Comparison of ENCODE assay signal across 8 cellular contexts in genomic region chr21:38768385-38769071, GRCh38. TPM values are rescaled to one million over a fixed set of nuclear protein-coding genes. Genes with fewer than 3 reads are reported as not detected.
A peak's percentile ranks its signal among the peaks of the same experiment; 100 is the strongest.
DNase-seq lines count a peak whose midpoint lies in the region; ATAC-seq and TF ChIP-seq lines count a peak whose summit lies in the region.

No MANE protein-coding gene starts in this region.

- H3K4me1 ChIP-seq in transverse colon: peaks cover 0 to 37% (median 13%) of the 10 kb centered on the region in 4 donors

- no peak for TF ChIP-seq POLR2A in transverse colon (IDR thresholded peaks at IDR 0.05)

- H3K27ac ChIP-seq in transverse colon: peak overlapping the region; percentile 74 to 81 (median 76)

- peaks cover 3% of the 10 kb centered on the region for H3K27me3 Mint-ChIP-seq in activated T-helper 17 cell treated with anti-CD3 and anti-CD28 coated beads, Interleukin-2, amount 50 U/mL, for 72 hours
- peaks cover 14% of the 10 kb centered on the region for H3K27me3 Mint-ChIP-seq in memory B cell

- H3K4me1 Mint-ChIP-seq in activated T-helper 17 cell treated with anti-CD3 and anti-CD28 coated beads, Interleukin-2, amount 50 U/mL, for 72 hours: peaks cover 38% of the 10 kb centered on the region
- H3K4me1 Mint-ChIP-seq in memory B cell: peaks cover 22% of the 10 kb centered on the region

- H3K4me3 Mint-ChIP-seq in activated T-helper 17 cell treated with anti-CD3 and anti-CD28 coated beads, Interleukin-2, amount 50 U/mL, for 72 hours: peak overlapping the region; percentile 72
- peak overlapping the region; percentile 17 for H3K4me3 Mint-ChIP-seq in memory B cell

- H3K9me3 ChIP-seq in transverse colon: no peaks in the 10 kb centered on the region

- TF ChIP-seq EP300 in transverse colon (IDR thresholded peaks at IDR 0.05; ENCODE audit: low read depth): peak; percentile 82

- peak; percentile 65 for ATAC-seq in activated T-helper 17 cell treated with anti-CD3 and anti-CD28 coated beads, Interleukin-2, amount 50 U/mL, for 72 hours (replicated peaks)
- ATAC-seq in memory B cell (ENCODE audit: low read depth): no peak

- H3K9me3 Mint-ChIP-seq in activated T-helper 17 cell treated with anti-CD3 and anti-CD28 coated beads, Interleukin-2, amount 50 U/mL, for 72 hours: no peaks in the 10 kb centered on the region
- H3K9me3 Mint-ChIP-seq in memory B cell: no peaks in the 10 kb centered on the region

- no peaks in the 10 kb centered on the region for H3K27me3 ChIP-seq in transverse colon

- H3K4me3 ChIP-seq in transverse colon: no peak overlapping the region

- H3K36me3 ChIP-seq in transverse colon: no peaks in the 10 kb centered on the region

- H3K36me3 Mint-ChIP-seq in activated T-helper 17 cell treated with anti-CD3 and anti-CD28 coated beads, Interleukin-2, amount 50 U/mL, for 72 hours (ENCODE audit: low read depth): no peaks in the 10 kb centered on the region
- peaks cover 2% of the 10 kb centered on the region for H3K36me3 Mint-ChIP-seq in memory B cell

- peak; percentile 24 for DNase-seq in NCI-H2107 treated with DMSO at 0.1 percent for 48 hours (lab: John Stamatoyannopoulos, UW; ENCODE audit: unreplicated experiment)
- DNase-seq in NCI-H2107 (lab: John Stamatoyannopoulos, UW): no peak
- no peak for DNase-seq in memory B cell (ENCODE audit: low spot score in 2 of 2)
- DNase-seq in transverse colon: no peak
- DNase-seq in GDM1 (lab: John Stamatoyannopoulos, UW): no peak
- DNase-seq in posterior cingulate gyrus: no peak
- DNase-seq in mesenteric fat pad (ENCODE audit: low spot score): no peak

- intact Hi-C loops in transverse colon (cut with DNase I; ENCODE audit: low total_unique reads) (no loop called here), posterior cingulate gyrus (cut with DNase I) (no loop called here)

- 60% methylated on average over 14 of the region's 14 CpGs; no CpG with 5 or more reads in 1 of the 2 donors for WGBS in transverse colon (ENCODE audit: low coverage in 1 of 2), 2 donors

- H3K27ac Mint-ChIP-seq in activated T-helper 17 cell treated with anti-CD3 and anti-CD28 coated beads, Interleukin-2, amount 50 U/mL, for 72 hours: peak overlapping the region; percentile 97
- no peak overlapping the region for H3K27ac Mint-ChIP-seq in memory B cell

- in situ Hi-C loops in transverse colon (cut with MboI; ENCODE audit: low pct_ligation_motif_present in 1 of 4, low pct_unique_long_range_greater_than_20kb in 1 of 4, low sequenced_read_pairs in 3 of 4): no loop called here

- no peak for TF ChIP-seq CTCF in transverse colon (IDR thresholded peaks at IDR 0.05)

RNA-seq across cellular contexts. Expression of gene ETS2, which starts 37.2 kb away (rescaled TPM):
- 10 to 100 TPM; 20.5 to 41.9 TPM for total RNA-seq in activated T-helper 17 cell treated with anti-CD3 and anti-CD28 coated beads, Interleukin-2, amount 50 U/mL, for 72 hours
- total RNA-seq in transverse colon: 100 to 1,000 TPM in 3 of 4 donors, 10 to 100 TPM in 1; 55.1 to 174 (median 127) TPM
- 110 TPM for total RNA-seq in mesenteric fat pad
